Comparison of ENCODE assay signal across 8 cellular contexts in the genomic region with DNA sequence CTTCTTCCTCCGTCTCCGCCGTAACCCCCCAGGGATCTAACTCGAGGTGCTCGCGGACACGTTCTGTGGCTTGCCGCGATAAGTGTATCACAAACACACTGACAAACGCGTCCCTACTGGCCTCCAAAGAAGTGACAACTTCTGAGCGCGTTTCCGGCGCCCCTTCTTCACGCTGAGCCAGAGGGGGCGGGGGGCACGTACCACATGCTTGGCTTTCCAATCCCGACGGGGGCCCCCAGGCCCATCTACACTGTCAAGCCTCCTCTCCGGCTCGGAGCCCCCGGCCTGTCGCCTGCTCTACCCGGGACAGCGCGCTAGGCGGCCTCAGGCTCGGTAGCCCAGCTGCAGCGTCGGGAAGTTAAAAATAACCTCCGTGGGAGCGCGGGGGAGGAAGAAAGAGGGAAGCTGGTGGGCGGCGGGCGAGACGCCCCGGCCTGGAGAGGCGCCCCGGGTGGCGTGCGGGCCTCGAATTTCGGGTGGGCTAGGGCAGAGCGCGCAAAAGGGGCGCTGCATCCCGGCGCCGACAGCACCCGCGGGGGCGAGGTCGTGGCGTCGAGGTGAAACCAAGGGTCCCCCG. TPM values are rescaled to one million over a fixed set of nuclear protein-coding genes. Genes with fewer than 3 reads are reported as not detected.
DNase-seq lines count a peak whose midpoint lies in the region; ATAC-seq lines count a peak whose summit lies in the region.

No MANE protein-coding gene starts in this region.

- peak overlapping the region; percentile 42 for H3K27ac ChIP-seq in substantia nigra (ENCODE audit: low read depth, low read length, poor library complexity, severe bottlenecking)

- peak; percentile 12 for ATAC-seq in GM18517 (IDR thresholded peaks at IDR 0.05; ENCODE audit: unreplicated experiment)
- peak; percentile 41 for ATAC-seq in effector memory CD8-positive, alpha-beta T cell (replicated peaks)
- no peak for ATAC-seq in GM18868 (IDR thresholded peaks at IDR 0.05; ENCODE audit: unreplicated experiment)

- no peaks in the 10 kb centered on the region for H3K9me3 ChIP-seq in mononuclear cell (ENCODE audit: low read depth, low read length)

- peaks cover 0 to 4% (median 3%) of the 10 kb centered on the region in 3 donors for H3K4me1 Mint-ChIP-seq in IgD-negative memory B cell
- peaks cover 12% of the 10 kb centered on the region for H3K4me1 Mint-ChIP-seq in activated CD4-positive, alpha-beta T cell treated with anti-CD3 and anti-CD28 coated beads, Interleukin-2, amount 10 ng/mL, durations not matched to agents 24 days and 14 days
- H3K4me1 Mint-ChIP-seq in effector memory CD8-positive, alpha-beta T cell (ENCODE audit: low read depth in 2 of 2), result peaks cover 3 to 4% of the 10 kb centered on the region in 2 donors

- H3K36me3 Mint-ChIP-seq in IgD-negative memory B cell, result no peaks in the 10 kb centered on the region
- peaks cover 5% of the 10 kb centered on the region for H3K36me3 Mint-ChIP-seq in activated CD4-positive, alpha-beta T cell treated with anti-CD3 and anti-CD28 coated beads, Interleukin-2, amount 10 ng/mL, durations not matched to agents 24 days and 14 days (ENCODE audit: low read depth)
- H3K36me3 Mint-ChIP-seq in effector memory CD8-positive, alpha-beta T cell (ENCODE audit: insufficient read depth), result peaks cover 4% of the 10 kb centered on the region

- DNase-seq in AG08395 (ENCODE audit: low spot score), result peak; percentile 51
- peak; percentile 88 for DNase-seq in activated CD4-positive, alpha-beta T cell treated with anti-CD3 and anti-CD28 coated beads, Interleukin-2, amount 10 ng/mL, durations not matched to agents 24 days and 14 days
- DNase-seq in effector memory CD8-positive, alpha-beta T cell, result peak; percentile 30 to 60 (median 38)
- DNase-seq in substantia nigra (lab: John Stamatoyannopoulos, UW), result peak in 4 of 49 donors; percentile 8 to 49 (median 32)

- H3K4me3 ChIP-seq in mononuclear cell (ENCODE audit: low read length), result peak overlapping the region; percentile 45

- H3K4me3 Mint-ChIP-seq in IgD-negative memory B cell, result peak overlapping the region; percentile 64 to 93 (median 84)
- H3K4me3 Mint-ChIP-seq in activated CD4-positive, alpha-beta T cell treated with anti-CD3 and anti-CD28 coated beads, Interleukin-2, amount 10 ng/mL, durations not matched to agents 24 days and 14 days, result peak overlapping the region; percentile 92
- H3K4me3 Mint-ChIP-seq in effector memory CD8-positive, alpha-beta T cell, result peak overlapping the region; percentile 91 to 96

- intact Hi-C loops in activated CD4-positive, alpha-beta T cell treated with anti-CD3 and anti-CD28 coated beads, Interleukin-2, amount 10 ng/mL, durations not matched to agents 24 days and 14 days (cut with micrococcal nuclease), result loop anchor here (2.0 to 5.0 kb wide), 3 partner anchors 81 to 1574 kb away; partner anchors contain the start of gene TNRC6C

- H3K4me1 ChIP-seq in mononuclear cell (ENCODE audit: insufficient read depth, low read length), result peaks cover 47% of the 10 kb centered on the region

- H3K27me3 Mint-ChIP-seq in IgD-negative memory B cell, result peaks cover 5% of the 10 kb centered on the region
- H3K27me3 Mint-ChIP-seq in activated CD4-positive, alpha-beta T cell treated with anti-CD3 and anti-CD28 coated beads, Interleukin-2, amount 10 ng/mL, durations not matched to agents 24 days and 14 days, result no peaks in the 10 kb centered on the region
- no peaks in the 10 kb centered on the region for H3K27me3 Mint-ChIP-seq in effector memory CD8-positive, alpha-beta T cell

- H3K9me3 Mint-ChIP-seq in IgD-negative memory B cell, result no peaks in the 10 kb centered on the region
- no peaks in the 10 kb centered on the region for H3K9me3 Mint-ChIP-seq in activated CD4-positive, alpha-beta T cell treated with anti-CD3 and anti-CD28 coated beads, Interleukin-2, amount 10 ng/mL, durations not matched to agents 24 days and 14 days
- H3K9me3 Mint-ChIP-seq in effector memory CD8-positive, alpha-beta T cell, result no peaks in the 10 kb centered on the region

- peaks cover 6% of the 10 kb centered on the region for H3K27me3 ChIP-seq in mononuclear cell (ENCODE audit: insufficient read depth, low read length)

- H3K27ac Mint-ChIP-seq in IgD-negative memory B cell, result peak overlapping the region in 1 of 3 donors; percentile 59
- H3K27ac Mint-ChIP-seq in activated CD4-positive, alpha-beta T cell treated with anti-CD3 and anti-CD28 coated beads, Interleukin-2, amount 10 ng/mL, durations not matched to agents 24 days and 14 days, result peak overlapping the region; percentile 96
- H3K27ac Mint-ChIP-seq in effector memory CD8-positive, alpha-beta T cell, result peak overlapping the region; percentile 81 to 87

RNA-seq across cellular contexts. Expression of gene SPHK1, which starts 0.7 kb away (rescaled TPM):
- polyA plus RNA-seq in IgD-negative memory B cell, result not detected
- 26.8 and 27.6 TPM in 2 replicates for total RNA-seq in activated CD4-positive, alpha-beta T cell treated with anti-CD3 and anti-CD28 coated beads, Interleukin-2, amount 10 ng/mL, durations not matched to agents 24 days and 14 days
- 19.2 TPM for total RNA-seq in mononuclear cell

RNA-seq across cellular contexts. Expression of gene PRPSAP1, which starts 30.0 kb away (rescaled TPM):
- 62.0 TPM for polyA plus RNA-seq in IgD-negative memory B cell
- 37.2 and 45.2 TPM in 2 replicates for total RNA-seq in activated CD4-positive, alpha-beta T cell treated with anti-CD3 and anti-CD28 coated beads, Interleukin-2, amount 10 ng/mL, durations not matched to agents 24 days and 14 days
- total RNA-seq in mononuclear cell, result 23.4 TPM
